Comparison of ENCODE assay signal across 24 cellular contexts in genomic region chr7:86762129-86762528, GRCh38.
"Had no signal": no experiment of that assay in that cellular context is flagged by ENCODE, and none has a peak within 500 bp of the region (broad histone marks: within the 10 kb centered on the region; RNA-seq: fewer than 3 reads in every experiment).

No MANE protein-coding gene starts in this region.

- H3K4me1 ChIP-seq: Peyer's patch, SJCRH30 had no signal

- H3K4me1 Mint-ChIP-seq: IgD-negative memory B cell had no signal

- ATAC-seq: K562, Right ventricle myocardium inferior, SK-N-SH treated with all-trans-retinoic acid at 6 μM for 48 hours had no signal

- DNase-seq: Kasumi-1; MM.1S; NCI-H1092 treated with DMSO at 0.1 percent for 48 hours; NCI-H1436; NCI-H187; NCI-H2029; NCI-H2081 treated with DMSO at 0.1 percent for 48 hours; NCI-H2171; NCI-H226; NCI-H446; NCI-H510A; NCI-H524 treated with DMSO at 0.1 percent for 48 hours; NCI-H69; NCI-H774; NK-92 treated with Interleukin-12 subunit alpha and Interleukin-12 subunit beta, amount 100 ng/mL, for 24 hours; PC-9; Peyer's patch; SHP77 treated with DMSO at 0.1 percent for 48 hours; SJCRH30 had no signal

- H2AFZ ChIP-seq: PC-9 had no signal

- H3K27ac ChIP-seq: KMS-11, PC-9, Peyer's patch, SJCRH30 had no signal

- H3K4me2 ChIP-seq: KMS-11, PC-9 had no signal

- H3K9me3 ChIP-seq: Peyer's patch, SJCRH30 had no signal

- H3K27me3 ChIP-seq: Peyer's patch, SJCRH30 had no signal

- H3K27ac Mint-ChIP-seq: IgD-negative memory B cell had no signal

- H3K4me3 ChIP-seq: K562, PC-9, Peyer's patch, SJCRH30 had no signal

- H3K9ac ChIP-seq: KMS-11 had no signal

- H3K36me3 ChIP-seq: Peyer's patch, SJCRH30 had no signal

- H3K4me3 Mint-ChIP-seq: IgD-negative memory B cell had no signal

- FAIRE-seq: K562 had no signal
